8 cellular contexts compared by ENCODE assay signal in genomic region chr5:75336625-75337336, GRCh38. TPM values are rescaled to one million over a fixed set of nuclear protein-coding genes. Genes with fewer than 3 reads are reported as not detected.
DNase-seq lines count a peak whose midpoint lies in the region; ATAC-seq and TF ChIP-seq lines count a peak whose summit lies in the region.

TSS of gene HMGCR (plus strand) at chr5:75337220. CDS start at chr5:75342606, 5,386 bp downstream.

- H3K4me2 ChIP-seq in PC-9, result peak within 1 kb of the TSS; percentile 100

- intact Hi-C loops in PC-9 (cut with micrococcal nuclease; ENCODE audit: unreplicated experiment), result loop anchor here (1.0 to 10.0 kb wide), 6 partner anchors 70 to 662 kb away; partner anchors contain the start of gene GCNT4

- in situ Hi-C loops in KBM-7 (cut with MboI; ENCODE audit: low pct_unique_long_range_greater_than_20kb, low sequenced_read_pairs), result no loop called here

- H3K36me3 ChIP-seq in PC-9 (ENCODE audit: low read depth) (peaks cover 2% of the 10 kb centered on the region; the same call in 1 of the 2 replicates), esophagus (ENCODE audit: control insufficient read depth in 2 of 2, insufficient read depth in 2 of 2, low read length in 1 of 2) (no peaks in the 10 kb centered on the region), mucosa of stomach (ENCODE audit: control insufficient read depth, insufficient read depth, low read length) (no peaks in the 10 kb centered on the region)

- CTCF ChIA-PET in PC-9 (lab: Charles Lee), result interaction anchor here (0.6 to 1.4 kb wide), 6 partner anchors 54 to 411 kb away, joined by 3 to 11 read pairs (median 4); partner anchors contain the start of gene ANKRD31

- H4K20me1 ChIP-seq in PC-9 (ENCODE audit: insufficient read depth), result peaks cover 17% of the 10 kb centered on the region

- H3K36me3 Mint-ChIP-seq in activated T-cell treated with anti-CD3 and anti-CD28 coated beads, Interleukin-2, amount 50 U/mL, for 24 hours (ENCODE audit: low read depth), result peaks cover 37% of the 10 kb centered on the region

- H3K9me3 ChIP-seq in PC-9 (ENCODE audit: insufficient read depth, low read depth), result no peaks in the 10 kb centered on the region
- no peaks in the 10 kb centered on the region for H3K9me3 ChIP-seq in esophagus (ENCODE audit: control insufficient read depth in 2 of 2, insufficient read depth in 1 of 2, low read depth in 1 of 2, low read length in 1 of 2)
- no peaks in the 10 kb centered on the region for H3K9me3 ChIP-seq in mucosa of stomach (ENCODE audit: control insufficient read depth, low read length)

- TF ChIP-seq CTCF in PC-9 (conservative IDR thresholded peaks at IDR 0.05), result peak; percentile 11; the same call in 1 of the 2 replicates

- no peaks in the 10 kb centered on the region for H3K27me3 Mint-ChIP-seq in activated T-cell treated with anti-CD3 and anti-CD28 coated beads, Interleukin-2, amount 50 U/mL, for 24 hours

- no peak within 1 kb of the TSS for H3K27ac Mint-ChIP-seq in activated T-cell treated with anti-CD3 and anti-CD28 coated beads, Interleukin-2, amount 50 U/mL, for 24 hours

- H3K4me1 ChIP-seq in PC-9 (replicated peaks; ENCODE audit: insufficient read depth) (peaks cover 47% of the 10 kb centered on the region), esophagus (ENCODE audit: control insufficient read depth in 2 of 2, insufficient read depth in 2 of 2, low read length in 1 of 2) (no peaks in the 10 kb centered on the region), mucosa of stomach (ENCODE audit: control insufficient read depth, insufficient read depth, low read length) (peaks cover 16% of the 10 kb centered on the region)

- DNase-seq in DMS53 treated with DMSO at 0.1 percent for 48 hours (lab: John Stamatoyannopoulos, UW; ENCODE audit: unreplicated experiment) (peak; percentile 98), KBM-7 (peak; percentile 99), PC-9 (peak; percentile 98)
- peak; percentile 95 for DNase-seq in activated T-cell treated with anti-CD3 and anti-CD28 coated beads, Interleukin-2, amount 50 U/mL, for 24 hours
- peak; percentile 94 for DNase-seq in stimulated activated CD8-positive, alpha-beta memory T cell treated with anti-CD3 and anti-CD28 coated beads, Interleukin-7, amount 100 ng/mL, for 24 hours (ENCODE audit: low read depth)

- peak within 1 kb of the TSS; percentile 83 for H3K4me3 ChIP-seq in PC-9
- H3K4me3 ChIP-seq in esophagus (ENCODE audit: low read depth in 1 of 2, low read length in 2 of 2), result peak within 1 kb of the TSS; percentile 72 to 77
- H3K4me3 ChIP-seq in mucosa of stomach (ENCODE audit: low read length), result peak within 1 kb of the TSS; percentile 90

- H3K4me1 Mint-ChIP-seq in activated T-cell treated with anti-CD3 and anti-CD28 coated beads, Interleukin-2, amount 50 U/mL, for 24 hours (ENCODE audit: low read depth), result peaks cover 34% of the 10 kb centered on the region

- no peaks in the 10 kb centered on the region for H3K9me3 Mint-ChIP-seq in activated T-cell treated with anti-CD3 and anti-CD28 coated beads, Interleukin-2, amount 50 U/mL, for 24 hours

- H3F3A ChIP-seq in PC-9 (ENCODE audit: insufficient read depth, low read depth), result peaks cover 16% of the 10 kb centered on the region

- H3K4me3 Mint-ChIP-seq in activated T-cell treated with anti-CD3 and anti-CD28 coated beads, Interleukin-2, amount 50 U/mL, for 24 hours, result no peak within 1 kb of the TSS

- no peaks in the 10 kb centered on the region for H3K9me2 ChIP-seq in PC-9 (ENCODE audit: insufficient read depth)

- H3K79me2 ChIP-seq in PC-9 (ENCODE audit: low read depth), result peaks cover 45% of the 10 kb centered on the region

- H3K9ac ChIP-seq in mucosa of stomach (ENCODE audit: low read length), result peak within 1 kb of the TSS; percentile 90

- POLR2A ChIA-PET in PC-9 (lab: Charles Lee; ENCODE audit: unreplicated experiment), result interaction anchor here (0.5 to 1.3 kb wide), 15 partner anchors 16 to 1544 kb away, joined by 3 to 22 read pairs (median 4); partner anchors contain the start of gene FAM169A

- H3K27me3 ChIP-seq in PC-9 (ENCODE audit: insufficient read depth, low read depth) (no peaks in the 10 kb centered on the region), esophagus (ENCODE audit: control insufficient read depth in 1 of 2, insufficient read depth in 2 of 2, low read length in 2 of 2) (no peaks in the 10 kb centered on the region), mucosa of stomach (ENCODE audit: control insufficient read depth, insufficient read depth, low read length) (no peaks in the 10 kb centered on the region)

- H3K27ac ChIP-seq in PC-9 (peak within 1 kb of the TSS; percentile 78), esophagus (ENCODE audit: low read depth in 2 of 2, low read length in 1 of 2) (peak within 1 kb of the TSS; percentile 95 to 97)

- WGBS in esophagus, 2 donors, result 0% methylated on average over 55 of the region's 55 CpGs

- H2AFZ ChIP-seq in PC-9, result peak within 1 kb of the TSS; percentile 87

- BruUV-seq in PC-9 (replicated peaks; lab: Mats Ljungman, UMichigan), result no TSS peak

- peak; percentile 98 for ATAC-seq in GM21619 (IDR thresholded peaks at IDR 0.05; ENCODE audit: unreplicated experiment)

RNA-seq across cellular contexts. Expression of gene HMGCR, which starts in this region (rescaled TPM):
- 55.0 and 86.8 TPM in 2 replicates for total RNA-seq in PC-9 (2021)
- 10 to 100 TPM; 19.3 to 43.0 TPM for polyA plus RNA-seq in esophagus

Comparison
In these comparisons a context has a peak if more than half of its experiments do, and no peak if none do; other contexts are left out.
1. Peak in every context shown above with its lines: DNase-seq, ATAC-seq, H3K4me3 ChIP-seq and H3K27ac ChIP-seq.